Comparison of ENCODE assay signal across 9 cellular contexts in the genomic region with DNA sequence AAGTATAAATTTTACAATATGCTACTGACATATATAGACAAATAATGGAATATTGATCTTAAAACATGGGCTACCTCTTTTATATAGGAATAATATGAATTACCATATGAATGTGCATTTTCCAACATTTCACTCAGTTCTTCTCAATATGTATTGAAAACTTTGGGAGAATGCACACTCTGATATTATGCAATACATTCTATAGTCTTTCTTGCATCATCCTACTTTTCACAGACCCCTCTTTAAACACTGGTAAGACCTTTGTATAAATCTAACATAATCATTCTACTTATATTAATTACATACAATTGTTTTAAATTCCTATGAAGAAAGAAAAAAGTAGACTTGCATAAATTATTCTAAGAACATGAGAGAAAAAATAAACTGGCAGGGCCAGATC.
"Had no signal": no experiment of that assay in that cellular context is flagged by ENCODE, and none has a peak within 500 bp of the region (broad histone marks: within the 10 kb centered on the region; RNA-seq: fewer than 3 reads in every experiment).

No MANE protein-coding gene starts in this region.

- H3K4me3 ChIP-seq: GM23248, HAP-1 had no signal

- H3K27ac ChIP-seq: GM23248, KMS-11 had no signal

- H2AFZ ChIP-seq: GM23248 had no signal

- H3K4me2 ChIP-seq: KMS-11 had no signal

- FAIRE-seq: HTR-8/SVneo had no signal

- H3K9ac ChIP-seq: GM23248, KMS-11 had no signal

- DNase-seq: GM23248, GOT3, H7, HFFc6, KBM-7 had no signal

- H3K9me3 ChIP-seq: HAP-1 had no signal

- H3K36me3 ChIP-seq: HAP-1 had no signal

- ATAC-seq: HCT116 had no signal

- H3K4me1 ChIP-seq: HAP-1 had no signal
